Comparison of ENCODE assay signal across 9 cellular contexts in genomic region chr10:99234739-99235468, GRCh38. TPM values are rescaled to one million over a fixed set of nuclear protein-coding genes. Genes with fewer than 3 reads are reported as not detected.
DNase-seq lines count a peak whose midpoint lies in the region; ATAC-seq, FAIRE-seq and TF ChIP-seq lines count a peak whose summit lies in the region.
"Had no signal": no experiment of that assay in that cellular context is flagged by ENCODE, and none has a peak within 500 bp of the region (broad histone marks: within the 10 kb centered on the region; RNA-seq: fewer than 3 reads in every experiment).

No MANE protein-coding gene starts in this region.

- no peak for TF ChIP-seq CTCF in CD4-positive, alpha-beta T cell (IDR thresholded peaks at IDR 0.05)
- TF ChIP-seq CTCF in MM.1S (IDR thresholded peaks at IDR 0.05; ENCODE audit: low read length) (no peak), endothelial cell of umbilical vein (IDR thresholded peaks at IDR 0.05; ENCODE audit: extremely low read depth in 1 of 2, insufficient read depth in 1 of 2, low read depth in 1 of 2, low read length in 2 of 2) (no peak), osteoblast (IDR thresholded peaks at IDR 0.05; ENCODE audit: extremely low read depth, low read depth, low read length) (no peak)

- H3K9me3 Mint-ChIP-seq in CD4-positive, alpha-beta T cell = no peaks in the 10 kb centered on the region

- no peak for ATAC-seq in CD4-positive, alpha-beta T cell (ENCODE audit: poor library complexity)
- ATAC-seq in HG03196 (IDR thresholded peaks at IDR 0.05; ENCODE audit: unreplicated experiment) = no peak

- H3K4me2 ChIP-seq in MM.1S (ENCODE audit: low read depth, low read length) (peak overlapping the region; percentile 98), endothelial cell of umbilical vein (ENCODE audit: insufficient read depth, low read length) (peak overlapping the region; percentile 18), osteoblast (ENCODE audit: insufficient read depth, low read length) (peak overlapping the region; percentile 78)

- no peak for DNase-seq in CD4-positive, alpha-beta T cell
- DNase-seq in MM.1S (peak; percentile 18), endothelial cell of umbilical vein (ENCODE audit: low read depth, low spot score) (no peak), osteoblast (ENCODE audit: insufficient read length, low spot score, missing footprints) (peak; percentile 53), NCI-H524 treated with DMSO at 0.1 percent for 48 hours (lab: John Stamatoyannopoulos, UW) (no peak), islet precursor cell (no peak), NCI-H748 treated with DMSO at 0.1 percent for 48 hours (lab: John Stamatoyannopoulos, UW) (no peak)
- DNase-seq: NCI-H2171 had no signal

- no peaks in the 10 kb centered on the region for H3K9me1 ChIP-seq in endothelial cell of umbilical vein (replicated peaks; ENCODE audit: control insufficient read depth, extremely low read depth, insufficient read depth, low read length)

- H3K36me3 Mint-ChIP-seq in CD4-positive, alpha-beta T cell (ENCODE audit: low read depth) = no peaks in the 10 kb centered on the region

- no peak for TF ChIP-seq POLR2A in endothelial cell of umbilical vein (IDR thresholded peaks at IDR 0.05; ENCODE audit: low read depth, low read length)

- H3K4me1 ChIP-seq in MM.1S (ENCODE audit: low read length) (peaks cover 6% of the 10 kb centered on the region; the same call in 1 of the 2 replicates), endothelial cell of umbilical vein (ENCODE audit: control insufficient read depth, extremely low read depth, insufficient read depth, low read length) (no peaks in the 10 kb centered on the region), osteoblast (ENCODE audit: insufficient read depth, low read length) (peaks cover 5% of the 10 kb centered on the region)

- H3K4me3 ChIP-seq in MM.1S (ENCODE audit: low read length) = peak overlapping the region; percentile 71
- no peak overlapping the region for H3K4me3 ChIP-seq in endothelial cell of umbilical vein (replicated peaks in 1 of 3; ENCODE audit: insufficient read depth in 1 of 3, low read depth in 1 of 3, low read length in 3 of 3)
- H3K4me3 ChIP-seq in osteoblast (ENCODE audit: insufficient read depth, low read length) = peak overlapping the region; percentile 69

- H3K27me3 ChIP-seq in CD4-positive, alpha-beta T cell (ENCODE audit: control insufficient read depth, insufficient read depth, low read length) = peaks cover 79% of the 10 kb centered on the region
- H3K27me3 ChIP-seq in MM.1S (replicated peaks; ENCODE audit: insufficient read depth, low read length) (peaks cover 5% of the 10 kb centered on the region; the same call in 1 of the 2 replicates), endothelial cell of umbilical vein (ENCODE audit: control insufficient read depth in 2 of 2, insufficient read depth in 2 of 2, low read length in 2 of 2) (peaks cover 65 to 75% of the 10 kb centered on the region in 2 experiments), osteoblast (ENCODE audit: insufficient read depth, low read length) (peaks cover 59% of the 10 kb centered on the region)

- H3F3A ChIP-seq in MM.1S (ENCODE audit: insufficient read depth, low read length) = peaks cover 9% of the 10 kb centered on the region; the same call in 1 of the 2 replicates

- POLR2A ChIA-PET in CD4-positive, alpha-beta T cell (lab: Charles Lee) = no interaction called here
- POLR2A ChIA-PET in endothelial cell of umbilical vein (lab: Charles Lee) = no interaction called here

- peak; percentile 24 for FAIRE-seq in endothelial cell of umbilical vein (lab: Jason Lieb, UNC)

- no peak overlapping the region for H3K27ac ChIP-seq in CD4-positive, alpha-beta T cell (ENCODE audit: low read depth, low read length)
- no peak overlapping the region for H3K27ac ChIP-seq in MM.1S (ENCODE audit: low read length)
- no peak overlapping the region for H3K27ac ChIP-seq in endothelial cell of umbilical vein (ENCODE audit: insufficient read depth, low read depth, low read length)
- H3K27ac ChIP-seq in osteoblast (ENCODE audit: low read depth, low read length) = no peak overlapping the region

- intact Hi-C loops in CD4-positive, alpha-beta T cell (cut with DNase I, micrococcal nuclease) = no loop called here
- intact Hi-C loops in endothelial cell of umbilical vein (cut with micrococcal nuclease) = no loop called here

- H3K4me3 Mint-ChIP-seq in CD4-positive, alpha-beta T cell = peak overlapping the region; percentile 42

- CTCF ChIA-PET in CD4-positive, alpha-beta T cell (lab: Charles Lee) = no interaction called here
- CTCF ChIA-PET in endothelial cell of umbilical vein (lab: Charles Lee) = interaction anchor here (1.0 to 2.0 kb wide), 2 partner anchors 12 to 768 kb away, joined by 5 to 15 read pairs; no protein-coding TSS in a partner anchor

- H3K4me1 Mint-ChIP-seq in CD4-positive, alpha-beta T cell (ENCODE audit: low read depth) = peaks cover 32% of the 10 kb centered on the region

- H3K9me2 ChIP-seq in MM.1S (replicated peaks; ENCODE audit: insufficient read depth, low read length) = no peaks in the 10 kb centered on the region

- BruUV-seq in endothelial cell of umbilical vein (replicated peaks; lab: Mats Ljungman, UMichigan) = no TSS peak

- dilution Hi-C loops in endothelial cell of umbilical vein (cut with MboI; ENCODE audit: extremely low pct_ligation_motif_present, low sequenced_read_pairs) = no loop called here

- H3K36me3 ChIP-seq in MM.1S (replicated peaks; ENCODE audit: insufficient read depth, low read length) (no peaks in the 10 kb centered on the region), endothelial cell of umbilical vein (ENCODE audit: control insufficient read depth in 2 of 2, extremely low read depth in 1 of 2, insufficient read depth in 2 of 2, low read length in 2 of 2) (no peaks in the 10 kb centered on the region), osteoblast (ENCODE audit: insufficient read depth, low read length) (no peaks in the 10 kb centered on the region)

- H3K9ac ChIP-seq in MM.1S (ENCODE audit: low read length) (peak overlapping the region; percentile 59; the same call in 1 of the 2 replicates), endothelial cell of umbilical vein (replicated peaks; ENCODE audit: extremely low read depth, insufficient read depth, low read length) (no peak overlapping the region)

- H4K20me1 ChIP-seq in MM.1S (ENCODE audit: insufficient read depth, low read length) (no peaks in the 10 kb centered on the region), endothelial cell of umbilical vein (replicated peaks; ENCODE audit: control insufficient read depth, extremely low read depth, insufficient read depth, low read length) (no peaks in the 10 kb centered on the region), osteoblast (ENCODE audit: insufficient read depth, low read length) (no peaks in the 10 kb centered on the region)

- no peak overlapping the region for H3K27ac Mint-ChIP-seq in CD4-positive, alpha-beta T cell

- H3K9me3 ChIP-seq in CD4-positive, alpha-beta T cell (ENCODE audit: control insufficient read depth, low read length) = no peaks in the 10 kb centered on the region
- no peaks in the 10 kb centered on the region for H3K9me3 ChIP-seq in MM.1S (replicated peaks; ENCODE audit: insufficient read depth, low read length)
- no peaks in the 10 kb centered on the region for H3K9me3 ChIP-seq in endothelial cell of umbilical vein (replicated peaks; ENCODE audit: control insufficient read depth, insufficient read depth, low read length)
- H3K9me3 ChIP-seq in osteoblast (ENCODE audit: low read depth, low read length) = no peaks in the 10 kb centered on the region

- H2AFZ ChIP-seq in MM.1S (ENCODE audit: low read length) (peak overlapping the region; percentile 91), endothelial cell of umbilical vein (ENCODE audit: low read depth, low read length) (no peak overlapping the region), osteoblast (ENCODE audit: low read length) (peak overlapping the region; percentile 35)

- no peaks in the 10 kb centered on the region for H3K79me2 ChIP-seq in MM.1S (ENCODE audit: low read length)
- no peaks in the 10 kb centered on the region for H3K79me2 ChIP-seq in endothelial cell of umbilical vein (ENCODE audit: control insufficient read depth, insufficient read depth, low read length)
- no peaks in the 10 kb centered on the region for H3K79me2 ChIP-seq in osteoblast (ENCODE audit: insufficient read depth, low read length)

- peaks cover 89% of the 10 kb centered on the region for H3K27me3 Mint-ChIP-seq in CD4-positive, alpha-beta T cell

TF ChIP-seq in endothelial cell of umbilical vein, 7 proteins besides CTCF, POLR2A, EP300 and RAD21:
- TF ChIP-seq MAX (IDR thresholded peaks at IDR 0.05; ENCODE audit: insufficient read depth, insufficient read length) = no peak
- TF ChIP-seq FOS (IDR thresholded peaks at IDR 0.05; ENCODE audit: borderline replicate concordance, insufficient read depth, low read length) = no peak
- peak; percentile 8 for TF ChIP-seq EZH2 (IDR thresholded peaks at IDR 0.05; ENCODE audit: borderline replicate concordance, low read depth, low read length, severe bottlenecking)
- TF ChIP-seq MYC (IDR thresholded peaks at IDR 0.05; ENCODE audit: low read depth, low read length) = no peak
- TF ChIP-seq GATA2 (IDR thresholded peaks at IDR 0.05; ENCODE audit: insufficient read depth, insufficient read length, low read depth, low read length) = no peak
TF ChIP-seq in endothelial cell of umbilical vein: peak in this region for 1.

RNA-seq across cellular contexts. Expression of gene HPSE2, which starts 0.7 kb away (rescaled TPM):
- not detected for total RNA-seq in CD4-positive, alpha-beta T cell
- not detected in 2 replicates for total RNA-seq in endothelial cell of umbilical vein
- not detected in 2 replicates for polyA plus RNA-seq in endothelial cell of umbilical vein
- polyA plus RNA-seq in endothelial cell of umbilical vein (2011; cell fraction: cytosol; rRNA removed) = not detected in 2 replicates
- not detected in 2 replicates for polyA plus RNA-seq in endothelial cell of umbilical vein (2011; cell fraction: nucleus; rRNA removed)
- not detected in 2 replicates for polyA plus RNA-seq in endothelial cell of umbilical vein (2012)
- not detected in 2 replicates for polyA minus RNA-seq in endothelial cell of umbilical vein
- polyA minus RNA-seq in endothelial cell of umbilical vein (2011; cell fraction: cytosol; rRNA and poly(A)+ RNA removed) = not detected
- polyA minus RNA-seq in endothelial cell of umbilical vein (2011; cell fraction: nucleus; rRNA and poly(A)+ RNA removed) = not detected in 2 replicates
- total RNA-seq in osteoblast = not detected in 2 replicates

Comparison
In these comparisons a context has a peak if more than half of its experiments do, and no peak if none do; other contexts are left out.
1. DNase-seq: peak in MM.1S (single experiment) and osteoblast (single experiment); none in CD4-positive, alpha-beta T cell (0 of 10), endothelial cell of umbilical vein (single experiment), NCI-H524 treated with DMSO at 0.1 percent for 48 hours (single experiment), islet precursor cell (single experiment) and NCI-H748 treated with DMSO at 0.1 percent for 48 hours (single experiment).
2. H3K4me2 ChIP-seq: peak in every context shown above with its lines; median percentile 98 in MM.1S; 78 in osteoblast; 18 in endothelial cell of umbilical vein.
3. H3K4me3 ChIP-seq: peak in MM.1S (single experiment) and osteoblast (single experiment); none in endothelial cell of umbilical vein (0 of 3).